In the genomic region with DNA sequence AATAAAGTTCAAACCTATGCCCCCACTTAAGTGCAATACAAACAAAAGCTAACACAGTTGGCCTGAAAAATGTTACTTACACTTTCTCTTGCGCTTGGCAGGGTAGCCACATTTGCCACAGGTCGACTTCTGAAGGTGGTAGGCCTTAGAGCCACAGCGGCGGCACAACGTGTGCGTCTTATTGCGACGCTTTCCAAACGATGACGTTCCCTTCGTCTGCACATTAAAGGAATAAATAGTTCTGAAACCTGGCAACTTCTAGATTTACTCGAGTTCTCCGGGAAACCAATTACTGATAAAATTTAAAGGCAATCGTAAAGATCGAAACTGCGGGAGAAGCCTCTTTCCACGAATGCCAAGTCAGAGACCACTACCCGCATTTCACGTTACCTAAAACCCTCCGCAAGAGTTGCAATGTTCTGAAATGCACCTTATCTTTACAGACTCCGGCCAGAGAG, we compare ENCODE assay signal across 8 cellular contexts. TPM values are rescaled to one million over a fixed set of nuclear protein-coding genes. Genes with fewer than 3 reads are reported as not detected.
DNase-seq lines count a peak whose midpoint lies in the region; ATAC-seq and TF ChIP-seq lines count a peak whose summit lies in the region.

No MANE protein-coding gene starts in this region.

- H3K36me3 ChIP-seq in WERI-Rb-1 (peaks cover 56% of the 10 kb centered on the region), duodenal mucosa (ENCODE audit: control insufficient read depth in 1 of 2, insufficient read depth in 2 of 2, low read length in 2 of 2) (peaks cover 26 to 47% of the 10 kb centered on the region in 2 donors)

- peaks cover 27 to 44% (median 42%) of the 10 kb centered on the region in 3 donors for H3K4me1 Mint-ChIP-seq in naive B cell

- peak overlapping the region; percentile 87 to 99 for H3K9ac ChIP-seq in duodenal mucosa (ENCODE audit: low read depth in 1 of 2, low read length in 2 of 2)

- no peaks in the 10 kb centered on the region for H3K27me3 Mint-ChIP-seq in naive B cell

- H3K27ac Mint-ChIP-seq in naive B cell, result peak overlapping the region; percentile 97 to 99 (median 98)

- peaks cover 28 to 37% of the 10 kb centered on the region in 2 donors for H3K4me1 ChIP-seq in duodenal mucosa (ENCODE audit: control insufficient read depth in 1 of 2, insufficient read depth in 2 of 2, low read length in 2 of 2)

- DNase-seq in HFF-Myc (ENCODE audit: extremely low read depth, low read depth) (no peak), WERI-Rb-1 (no peak), naive B cell (peak; percentile 30), OCI-M2 (lab: John Stamatoyannopoulos, UW; ENCODE audit: unreplicated experiment) (no peak), epidermal melanocyte (ENCODE audit: insufficient read length, low spot score) (no peak), cerebellar nuclear complex (lab: John Stamatoyannopoulos, UW) (no peak)

- H3K27me3 ChIP-seq in WERI-Rb-1 (ENCODE audit: insufficient read depth, low read depth, severe bottlenecking) (no peaks in the 10 kb centered on the region), duodenal mucosa (ENCODE audit: control insufficient read depth in 1 of 2, insufficient read depth in 2 of 2, low read length in 2 of 2) (no peaks in the 10 kb centered on the region)

- H3K27ac ChIP-seq in 22Rv1, result peak overlapping the region; percentile 98
- peak overlapping the region; percentile 97 for H3K27ac ChIP-seq in WERI-Rb-1
- H3K27ac ChIP-seq in duodenal mucosa (ENCODE audit: low read depth, low read length), result peak overlapping the region; percentile 92

- H3K9me3 ChIP-seq in WERI-Rb-1 (ENCODE audit: severe bottlenecking) (no peaks in the 10 kb centered on the region), duodenal mucosa (ENCODE audit: control insufficient read depth in 1 of 2, low read length in 2 of 2) (no peaks in the 10 kb centered on the region)

- peak overlapping the region; percentile 100 for H3K4me3 ChIP-seq in HFF-Myc (replicated peaks; ENCODE audit: low read depth, low read length)
- peak overlapping the region; percentile 82 for H3K4me3 ChIP-seq in WERI-Rb-1 (ENCODE audit: low read depth, low read length)
- H3K4me3 ChIP-seq in duodenal mucosa (ENCODE audit: low read depth in 1 of 2, low read length in 2 of 2), result peak overlapping the region; percentile 93 to 98

- H3K4me3 Mint-ChIP-seq in naive B cell, result peak overlapping the region; percentile 93 to 99 (median 97)

- H3K36me3 Mint-ChIP-seq in naive B cell, result peaks cover 4 to 22% of the 10 kb centered on the region in 2 donors

- no peaks in the 10 kb centered on the region for H3K9me3 Mint-ChIP-seq in naive B cell

- ATAC-seq in naive B cell (ENCODE audit: low read depth in 2 of 2), result peak; percentile 6 to 22

- TF ChIP-seq CTCF in 22Rv1 (IDR thresholded peaks at IDR 0.05), result no peak
- TF ChIP-seq CTCF in HFF-Myc (IDR thresholded peaks at IDR 0.05; ENCODE audit: low read depth, low read length, missing control alignments), result no peak
- TF ChIP-seq CTCF in WERI-Rb-1 (IDR thresholded peaks at IDR 0.05; ENCODE audit: low read depth, low read length), result no peak

RNA-seq across cellular contexts. Expression of a gene that starts 0.6 kb away (rescaled TPM):
- 1,000 to 10,000 TPM in 5 of 6 donors, 100 to 1,000 TPM in 1; 981 to 2,519 (median 2,155) TPM for polyA plus RNA-seq in naive B cell (ENCODE audit: low read depth in 6 of 6)

RNA-seq across cellular contexts. Expression of a gene that starts 6.7 kb away (rescaled TPM):
- 1 to 10 TPM; 1.4 to 3.6 (median 2.2) TPM for polyA plus RNA-seq in naive B cell (ENCODE audit: low read depth in 6 of 6)

RNA-seq across cellular contexts. Expression of a gene that starts 36.2 kb away (rescaled TPM):
- polyA plus RNA-seq in naive B cell (ENCODE audit: low read depth in 6 of 6), result 10 to 100 TPM; 22.6 to 44.8 (median 40.6) TPM
